In the genomic region with DNA sequence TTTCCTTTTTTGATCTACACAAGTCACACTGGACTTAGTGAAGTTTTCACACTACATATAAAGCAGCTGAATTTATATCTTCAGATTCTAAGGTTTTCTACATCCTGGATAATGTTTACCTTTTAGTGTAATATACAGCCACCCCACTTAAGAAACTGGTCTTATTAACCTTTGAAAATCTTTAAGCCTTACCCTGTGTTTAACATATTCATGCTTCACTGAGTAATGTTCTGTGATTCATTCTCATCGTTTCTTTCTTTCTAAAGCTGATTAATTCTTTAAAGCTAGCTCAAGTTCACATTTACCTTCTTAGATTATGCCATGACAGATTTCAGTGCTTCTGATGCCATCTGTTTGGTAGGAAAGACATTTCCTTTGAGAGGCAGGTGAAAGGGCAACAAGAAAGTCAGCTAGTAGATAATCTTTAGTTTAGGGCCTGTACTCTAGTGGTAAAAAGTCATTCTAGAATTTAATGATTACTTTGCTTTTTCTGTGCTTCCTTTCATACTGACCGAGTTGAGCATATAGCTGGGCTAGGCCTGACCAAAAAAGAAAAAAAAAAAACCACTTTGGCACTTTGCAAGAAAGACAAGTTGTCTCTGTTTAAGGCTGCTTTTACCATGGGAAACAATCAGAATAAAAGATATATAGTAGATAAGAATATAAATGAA, we compare ENCODE assay signal across 13 cellular contexts.
DNase-seq lines count a peak whose midpoint lies in the region; ATAC-seq and TF ChIP-seq lines count a peak whose summit lies in the region.
"Had no signal": no experiment of that assay in that cellular context is flagged by ENCODE, and none has a peak within 500 bp of the region (broad histone marks: within the 10 kb centered on the region; RNA-seq: fewer than 3 reads in every experiment).

No MANE protein-coding gene starts in this region.

- H3K27ac Mint-ChIP-seq in T-cell = no peak overlapping the region
- H3K27ac Mint-ChIP-seq: activated CD4-positive, alpha-beta memory T cell treated with anti-CD3 and anti-CD28 coated beads, Interleukin-2, amount 10 ng/mL, durations not matched to agents 7 days and 5 days; activated naive CD8-positive, alpha-beta T cell treated with anti-CD3 and anti-CD28 coated beads, Interleukin-2, amount 50 U/mL, for 24 hours; immature natural killer cell had no signal

- DNase-seq in DMS 273 (lab: John Stamatoyannopoulos, UW; ENCODE audit: unreplicated experiment) (peak; percentile 33), DMS 273 treated with DMSO at 0.1 percent for 48 hours (lab: John Stamatoyannopoulos, UW) (no peak), choroid plexus epithelial cell (ENCODE audit: low read depth) (peak; percentile 11), renal cortical epithelial cell (ENCODE audit: low read depth) (peak; percentile 96), T-cell (no peak), NCI-H2107 treated with DMSO at 0.1 percent for 48 hours (lab: John Stamatoyannopoulos, UW; ENCODE audit: unreplicated experiment) (no peak)
- no peak for DNase-seq in activated effector memory CD4-positive, alpha-beta T cell treated with Interleukin-2 at 50 U/mL for 16 hours
- DNase-seq: activated CD4-positive, alpha-beta memory T cell treated with anti-CD3 and anti-CD28 coated beads, Interleukin-2, amount 10 ng/mL, durations not matched to agents 7 days and 5 days; activated naive CD8-positive, alpha-beta T cell treated with anti-CD3 and anti-CD28 coated beads, Interleukin-2, amount 50 U/mL, for 24 hours; immature natural killer cell; IMR-90 had no signal

- H3K27me3 Mint-ChIP-seq in T-cell = no peaks in the 10 kb centered on the region
- H3K27me3 Mint-ChIP-seq: activated CD4-positive, alpha-beta memory T cell treated with anti-CD3 and anti-CD28 coated beads, Interleukin-2, amount 10 ng/mL, durations not matched to agents 7 days and 5 days; activated naive CD8-positive, alpha-beta T cell treated with anti-CD3 and anti-CD28 coated beads, Interleukin-2, amount 50 U/mL, for 24 hours had no signal

- no peaks in the 10 kb centered on the region for H3K36me3 Mint-ChIP-seq in T-cell
- H3K36me3 Mint-ChIP-seq: immature natural killer cell had no signal

- peaks cover 4 to 8% (median 7%) of the 10 kb centered on the region in 3 donors for H3K9me3 Mint-ChIP-seq in T-cell

- no peaks in the 10 kb centered on the region for H3K4me1 Mint-ChIP-seq in T-cell
- H3K4me1 Mint-ChIP-seq: activated CD4-positive, alpha-beta memory T cell treated with anti-CD3 and anti-CD28 coated beads, Interleukin-2, amount 10 ng/mL, durations not matched to agents 7 days and 5 days; activated naive CD8-positive, alpha-beta T cell treated with anti-CD3 and anti-CD28 coated beads, Interleukin-2, amount 50 U/mL, for 24 hours; immature natural killer cell had no signal

- H3K4me3 ChIP-seq in choroid plexus epithelial cell (ENCODE audit: low read depth, low read length) = no peak overlapping the region
- H3K4me3 ChIP-seq: suprapubic skin had no signal

- peak; percentile 49 for ATAC-seq in HG03520 (IDR thresholded peaks at IDR 0.05; ENCODE audit: unreplicated experiment)
- no peak for ATAC-seq in T-cell (replicated peaks in 1 of 4)
- ATAC-seq: activated naive CD8-positive, alpha-beta T cell treated with anti-CD3 and anti-CD28 coated beads, Interleukin-2, amount 50 U/mL, for 24 hours had no signal

- no peak for TF ChIP-seq CTCF in choroid plexus epithelial cell (conservative IDR thresholded peaks at IDR 0.05; ENCODE audit: low read depth, low read length)

- CTCF ChIA-PET in T-cell (lab: Charles Lee) = interaction anchor here in 1 of 2 donors (0.9 kb wide), 1 partner anchor 9 kb away, joined by 3 read pairs; no protein-coding TSS in a partner anchor

- POLR2A ChIA-PET in T-cell (lab: Charles Lee) = interaction anchor here (0.5 to 0.7 kb wide), 2 partner anchors 60 to 96 kb away, joined by 4 to 5 read pairs; no protein-coding TSS in a partner anchor

- H3K4me3 Mint-ChIP-seq in T-cell = no peak overlapping the region
- H3K4me3 Mint-ChIP-seq: activated CD4-positive, alpha-beta memory T cell treated with anti-CD3 and anti-CD28 coated beads, Interleukin-2, amount 10 ng/mL, durations not matched to agents 7 days and 5 days; activated naive CD8-positive, alpha-beta T cell treated with anti-CD3 and anti-CD28 coated beads, Interleukin-2, amount 50 U/mL, for 24 hours; immature natural killer cell had no signal

Comparison
In these comparisons a context has a peak if more than half of its experiments do, and no peak if none do; other contexts are left out.
1. DNase-seq: peak in DMS 273 (single experiment), choroid plexus epithelial cell (single experiment) and renal cortical epithelial cell (single experiment); none in DMS 273 treated with DMSO at 0.1 percent for 48 hours (single experiment), T-cell (0 of 34), activated effector memory CD4-positive, alpha-beta T cell treated with Interleukin-2 at 50 U/mL for 16 hours (single experiment) and NCI-H2107 treated with DMSO at 0.1 percent for 48 hours (single experiment).